Comparison of ENCODE assay signal across 8 cellular contexts in genomic region chr19:19668230-19669012, GRCh38. TPM values are rescaled to one million over a fixed set of nuclear protein-coding genes. Genes with fewer than 3 reads are reported as not detected.
DNase-seq lines count a peak whose midpoint lies in the region; ATAC-seq lines count a peak whose summit lies in the region.

Gene ZNF101 (plus strand): TSS chr19:19668839. CDS start chr19:19668964, 125 bp downstream.

- no peaks in the 10 kb centered on the region for H3K9me3 ChIP-seq in effector memory CD4-positive, alpha-beta T cell (ENCODE audit: control insufficient read depth, low read length)

- H3K27ac ChIP-seq in effector memory CD4-positive, alpha-beta T cell (ENCODE audit: insufficient read depth, low read length, poor library complexity, severe bottlenecking), result peak within 1 kb of the TSS; percentile 96

- H3K4me1 ChIP-seq in effector memory CD4-positive, alpha-beta T cell (ENCODE audit: control insufficient read depth, insufficient read depth, low read length, poor library complexity, severe bottlenecking), result peaks cover 15% of the 10 kb centered on the region

- DNase-seq in COR-L47 (lab: John Stamatoyannopoulos, UW) (peak; percentile 95), HT1080 (ENCODE audit: low read depth) (peak; percentile 90), NOMO-1 (lab: John Stamatoyannopoulos, UW; ENCODE audit: unreplicated experiment in 2 of 2) (peak; percentile 83 to 92), medulla oblongata (ENCODE audit: extremely low spot score) (peak; percentile 98)
- peak; percentile 97 for DNase-seq in activated CD8-positive, alpha-beta memory T cell treated with anti-CD3 and anti-CD28 coated beads for 24 hours
- DNase-seq in effector memory CD4-positive, alpha-beta T cell, result peak; percentile 85 to 90 (median 90)
- peak; percentile 92 to 95 (median 95) for DNase-seq in stimulated activated CD4-positive, alpha-beta T cell treated with anti-CD3 and anti-CD28 coated beads, TNF-alpha, amount 100 ng/mL, for 48 hours (ENCODE audit: low read depth in 3 of 3)

- peak; percentile 54 for ATAC-seq in GM21367 (IDR thresholded peaks at IDR 0.05; ENCODE audit: unreplicated experiment)

- H3K27me3 ChIP-seq in effector memory CD4-positive, alpha-beta T cell (replicated peaks; ENCODE audit: control insufficient read depth, insufficient read depth, low read length, poor library complexity, severe bottlenecking), result no peaks in the 10 kb centered on the region

- H3K4me3 ChIP-seq in effector memory CD4-positive, alpha-beta T cell (ENCODE audit: insufficient read depth, low read depth, low read length, poor library complexity, severe bottlenecking), result peak within 1 kb of the TSS; percentile 87

- peaks cover 14% of the 10 kb centered on the region for H3K36me3 ChIP-seq in effector memory CD4-positive, alpha-beta T cell (ENCODE audit: control insufficient read depth, insufficient read depth, low read length)

RNA-seq across cellular contexts. Expression of gene ZNF101, which starts in this region (rescaled TPM):
- 9.4 and 11.6 TPM in 2 replicates for total RNA-seq in HT1080 (2014; rRNA removed; shearing (Covaris generic))
- 5.7 and 5.8 TPM in 2 replicates for polyA plus RNA-seq in HT1080 (2015; cell fraction: cytosol; rRNA removed)
- polyA plus RNA-seq in HT1080 (2015; cell fraction: nucleus; rRNA removed), result 7.6 and 10.1 TPM in 2 replicates

Comparison
In these comparisons a context has a peak if more than half of its experiments do, and no peak if none do; other contexts are left out.
1. Peak in every context shown above with its lines: DNase-seq, ATAC-seq, H3K4me3 ChIP-seq and H3K27ac ChIP-seq.